1 cellular context compared by ENCODE assay signal in the genomic region with DNA sequence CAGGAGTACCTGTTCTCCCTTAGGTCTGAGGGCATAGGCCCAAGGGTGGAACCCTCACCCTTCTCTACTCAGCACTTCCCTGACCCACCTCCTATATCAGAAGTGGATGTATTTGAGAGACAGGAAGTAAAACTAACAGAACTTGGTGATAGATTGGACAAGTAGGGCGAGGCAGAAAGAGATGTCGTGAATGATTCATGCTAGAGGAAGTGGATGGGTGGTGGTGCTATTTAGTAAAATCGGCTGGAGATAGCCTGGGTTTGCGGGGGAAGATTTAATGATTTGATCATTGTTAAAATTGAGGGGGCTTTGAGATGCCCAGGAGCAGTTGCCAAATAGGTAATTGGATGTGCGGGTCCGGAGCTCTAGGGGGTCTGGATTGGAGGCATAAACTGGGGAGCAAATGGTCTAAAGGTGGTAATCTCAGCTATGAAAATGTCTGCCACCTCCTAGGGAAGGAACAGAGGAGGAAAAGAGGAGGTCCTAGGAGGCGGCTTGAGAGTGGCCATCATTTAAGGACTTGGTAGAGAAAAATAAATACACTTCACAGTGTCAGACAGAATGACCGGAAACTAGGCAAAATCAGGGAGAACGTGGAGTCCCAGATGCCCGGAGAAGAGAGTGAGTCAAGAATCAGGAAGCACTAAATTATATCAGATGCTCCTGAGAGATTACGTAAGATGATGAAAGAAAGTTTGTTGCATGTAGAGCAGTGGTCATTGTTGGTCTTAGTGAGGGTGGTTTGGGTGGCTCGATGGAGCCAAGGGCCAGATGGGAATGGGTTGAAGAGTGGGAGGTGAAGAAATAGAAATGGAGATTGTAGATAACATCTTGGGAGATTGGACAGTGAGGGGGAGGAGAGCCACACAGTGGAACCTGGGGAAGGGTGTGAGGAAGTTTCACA.
A peak's percentile ranks its signal among the peaks of the same experiment; 100 is the strongest.
TF ChIP-seq lines count a peak whose summit lies in the region.

No MANE protein-coding gene starts in this region.

TF ChIP-seq in K562, 482 proteins besides CTCF, POLR2A, EP300 and RAD21 (continued from another document and continues in another):
- TF ChIP-seq ZKSCAN8 (CRISPR knock-in tag; IDR thresholded peaks at IDR 0.05) (peak; percentile 54; the same call in 1 of the 2 replicates), ELF1 (tag; IDR thresholded peaks at IDR 0.05) (peak; percentile 43), HNRNPLL (IDR thresholded peaks at IDR 0.05; ENCODE audit: low read depth, low read length, poor library complexity, severe bottlenecking) (no peak), ZNF79 (CRISPR knock-in tag; IDR thresholded peaks at IDR 0.05; ENCODE audit: low read depth) (peak; percentile 34; the same call in 1 of the 2 replicates), GABPA (tag; conservative IDR thresholded peaks at IDR 0.05; ENCODE audit: low read depth) (peak; percentile 69; the same call in 1 of the 2 replicates), ZNF239 (CRISPR knock-in tag; IDR thresholded peaks at IDR 0.05) (no peak), FOXA1 (IDR thresholded peaks at IDR 0.05; ENCODE audit: borderline replicate concordance) (no peak), SMAD4 (CRISPR knock-in tag; conservative IDR thresholded peaks at IDR 0.05) (0 out of 2 replicates have a peak, but pooled peaks have one; percentile 49), ZSCAN29 (IDR thresholded peaks at IDR 0.05) (0 out of 2 replicates have a peak, but pooled peaks have one; percentile 36), TARDBP (IDR thresholded peaks at IDR 0.05) (no peak; the same call in 1 of the 2 replicates), NCOA4 (IDR thresholded peaks at IDR 0.05; ENCODE audit: partially characterized antibody) (peak; percentile 16), JUND (IDR thresholded peaks at IDR 0.05; ENCODE audit: borderline replicate concordance, low read depth, low read length) (peak; percentile 84), JUND (tag; IDR thresholded peaks at IDR 0.05; ENCODE audit: borderline replicate concordance, low read depth, low read length) (peak; percentile 61; the same call in 1 of the 3 replicates), PHB (CRISPR knock-in tag; IDR thresholded peaks at IDR 0.05) (no peak), MCM2 (IDR thresholded peaks at IDR 0.05; ENCODE audit: low read depth) (no peak), PCBP1 (IDR thresholded peaks at IDR 0.05; ENCODE audit: low read depth, low read length, poor library complexity, severe bottlenecking) (no peak), NELFE (IDR thresholded peaks at IDR 0.05; ENCODE audit: insufficient read depth, insufficient read length) (no peak), ARID1B (IDR thresholded peaks at IDR 0.05) (peak; percentile 73), SNRNP70 (optimal IDR thresholded peaks at IDR 0.05; ENCODE audit: low read depth, low read length) (no peak), ZNF124 (CRISPR knock-in tag; IDR thresholded peaks at IDR 0.05) (no peak), TBP (optimal IDR thresholded peaks at IDR 0.05; ENCODE audit: low read depth, low read length) (peak; percentile 38), CBFA2T2 (conservative IDR thresholded peaks at IDR 0.05) (peak; percentile 53), KLF1 (tag; IDR thresholded peaks at IDR 0.05) (peak; percentile 67), POLR2H (tag; IDR thresholded peaks at IDR 0.05; ENCODE audit: low read depth) (peak; percentile 67; the same call in 1 of the 2 replicates), YY1 (IDR thresholded peaks at IDR 0.05; ENCODE audit: borderline replicate concordance in 1 of 3, control insufficient read depth in 1 of 3, extremely low read depth in 1 of 3, insufficient read depth in 3 of 3, insufficient read length in 1 of 3, insufficient replicate concordance in 2 of 3, low read depth in 1 of 3, low read length in 2 of 3) (peak in 1 of 3 experiments; percentile 52), MEF2D (tag; conservative IDR thresholded peaks at IDR 0.05; ENCODE audit: low read depth) (peak; percentile 82), ZBTB1 (CRISPR knock-in tag; IDR thresholded peaks at IDR 0.05; ENCODE audit: borderline replicate concordance, low read depth) (no peak), KDM1A (IDR thresholded peaks at IDR 0.05) (peak; percentile 50 to 74), ETV1 (tag; conservative IDR thresholded peaks at IDR 0.05; ENCODE audit: low read depth) (peak; percentile 86), CXXC5 (CRISPR knock-in tag; IDR thresholded peaks at IDR 0.05) (peak; percentile 37; the same call in 1 of the 2 replicates), TBL1XR1 (IDR thresholded peaks at IDR 0.05; ENCODE audit: low read length in 2 of 2) (peak in 1 of 2 experiments; percentile 64; a peak in 1 of 4 replicates), CEBPB (tag; IDR thresholded peaks at IDR 0.05) (peak; percentile 96), ADNP (tag; IDR thresholded peaks at IDR 0.05) (no peak), EHMT2 (IDR thresholded peaks at IDR 0.05) (peak; percentile 79), MTA2 (IDR thresholded peaks at IDR 0.05; ENCODE audit: low read depth) (peak; percentile 10), SOX6 (IDR thresholded peaks at IDR 0.05) (peak; percentile 50; the same call in 1 of the 2 replicates)
- TF ChIP-seq, protein P1, sequence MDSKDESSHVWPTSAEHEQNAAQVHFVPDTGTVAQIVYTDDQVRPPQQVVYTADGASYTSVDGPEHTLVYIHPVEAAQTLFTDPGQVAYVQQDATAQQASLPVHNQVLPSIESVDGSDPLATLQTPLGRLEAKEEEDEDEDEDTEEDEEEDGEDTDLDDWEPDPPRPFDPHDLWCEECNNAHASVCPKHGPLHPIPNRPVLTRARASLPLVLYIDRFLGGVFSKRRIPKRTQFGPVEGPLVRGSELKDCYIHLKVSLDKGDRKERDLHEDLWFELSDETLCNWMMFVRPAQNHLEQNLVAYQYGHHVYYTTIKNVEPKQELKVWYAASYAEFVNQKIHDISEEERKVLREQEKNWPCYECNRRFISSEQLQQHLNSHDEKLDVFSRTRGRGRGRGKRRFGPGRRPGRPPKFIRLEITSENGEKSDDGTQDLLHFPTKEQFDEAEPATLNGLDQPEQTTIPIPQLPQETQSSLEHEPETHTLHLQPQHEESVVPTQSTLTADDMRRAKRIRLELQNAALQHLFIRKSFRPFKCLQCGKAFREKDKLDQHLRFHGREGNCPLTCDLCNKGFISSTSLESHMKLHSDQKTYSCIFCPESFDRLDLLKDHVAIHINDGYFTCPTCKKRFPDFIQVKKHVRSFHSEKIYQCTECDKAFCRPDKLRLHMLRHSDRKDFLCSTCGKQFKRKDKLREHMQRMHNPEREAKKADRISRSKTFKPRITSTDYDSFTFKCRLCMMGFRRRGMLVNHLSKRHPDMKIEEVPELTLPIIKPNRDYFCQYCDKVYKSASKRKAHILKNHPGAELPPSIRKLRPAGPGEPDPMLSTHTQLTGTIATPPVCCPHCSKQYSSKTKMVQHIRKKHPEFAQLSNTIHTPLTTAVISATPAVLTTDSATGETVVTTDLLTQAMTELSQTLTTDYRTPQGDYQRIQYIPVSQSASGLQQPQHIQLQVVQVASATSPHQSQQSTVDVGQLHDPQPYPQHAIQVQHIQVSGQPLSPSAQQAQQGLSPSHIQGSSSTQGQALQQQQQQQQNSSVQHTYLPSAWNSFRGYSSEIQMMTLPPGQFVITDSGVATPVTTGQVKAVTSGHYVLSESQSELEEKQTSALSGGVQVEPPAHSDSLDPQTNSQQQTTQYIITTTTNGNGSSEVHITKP (IDR thresholded peaks at IDR 0.05; ENCODE audit: partially characterized antibody): peak; percentile 36
- TF ChIP-seq, protein P2, sequence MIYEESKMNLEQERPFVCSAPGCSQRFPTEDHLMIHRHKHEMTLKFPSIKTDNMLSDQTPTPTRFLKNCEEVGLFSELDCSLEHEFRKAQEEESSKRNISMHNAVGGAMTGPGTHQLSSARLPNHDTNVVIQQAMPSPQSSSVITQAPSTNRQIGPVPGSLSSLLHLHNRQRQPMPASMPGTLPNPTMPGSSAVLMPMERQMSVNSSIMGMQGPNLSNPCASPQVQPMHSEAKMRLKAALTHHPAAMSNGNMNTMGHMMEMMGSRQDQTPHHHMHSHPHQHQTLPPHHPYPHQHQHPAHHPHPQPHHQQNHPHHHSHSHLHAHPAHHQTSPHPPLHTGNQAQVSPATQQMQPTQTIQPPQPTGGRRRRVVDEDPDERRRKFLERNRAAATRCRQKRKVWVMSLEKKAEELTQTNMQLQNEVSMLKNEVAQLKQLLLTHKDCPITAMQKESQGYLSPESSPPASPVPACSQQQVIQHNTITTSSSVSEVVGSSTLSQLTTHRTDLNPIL (CRISPR knock-in tag; IDR thresholded peaks at IDR 0.05): no peak
- TF ChIP-seq, protein P3, sequence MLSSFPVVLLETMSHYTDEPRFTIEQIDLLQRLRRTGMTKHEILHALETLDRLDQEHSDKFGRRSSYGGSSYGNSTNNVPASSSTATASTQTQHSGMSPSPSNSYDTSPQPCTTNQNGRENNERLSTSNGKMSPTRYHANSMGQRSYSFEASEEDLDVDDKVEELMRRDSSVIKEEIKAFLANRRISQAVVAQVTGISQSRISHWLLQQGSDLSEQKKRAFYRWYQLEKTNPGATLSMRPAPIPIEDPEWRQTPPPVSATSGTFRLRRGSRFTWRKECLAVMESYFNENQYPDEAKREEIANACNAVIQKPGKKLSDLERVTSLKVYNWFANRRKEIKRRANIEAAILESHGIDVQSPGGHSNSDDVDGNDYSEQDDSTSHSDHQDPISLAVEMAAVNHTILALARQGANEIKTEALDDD (IDR thresholded peaks at IDR 0.05): peak; percentile 78
- TF ChIP-seq, protein P4, sequence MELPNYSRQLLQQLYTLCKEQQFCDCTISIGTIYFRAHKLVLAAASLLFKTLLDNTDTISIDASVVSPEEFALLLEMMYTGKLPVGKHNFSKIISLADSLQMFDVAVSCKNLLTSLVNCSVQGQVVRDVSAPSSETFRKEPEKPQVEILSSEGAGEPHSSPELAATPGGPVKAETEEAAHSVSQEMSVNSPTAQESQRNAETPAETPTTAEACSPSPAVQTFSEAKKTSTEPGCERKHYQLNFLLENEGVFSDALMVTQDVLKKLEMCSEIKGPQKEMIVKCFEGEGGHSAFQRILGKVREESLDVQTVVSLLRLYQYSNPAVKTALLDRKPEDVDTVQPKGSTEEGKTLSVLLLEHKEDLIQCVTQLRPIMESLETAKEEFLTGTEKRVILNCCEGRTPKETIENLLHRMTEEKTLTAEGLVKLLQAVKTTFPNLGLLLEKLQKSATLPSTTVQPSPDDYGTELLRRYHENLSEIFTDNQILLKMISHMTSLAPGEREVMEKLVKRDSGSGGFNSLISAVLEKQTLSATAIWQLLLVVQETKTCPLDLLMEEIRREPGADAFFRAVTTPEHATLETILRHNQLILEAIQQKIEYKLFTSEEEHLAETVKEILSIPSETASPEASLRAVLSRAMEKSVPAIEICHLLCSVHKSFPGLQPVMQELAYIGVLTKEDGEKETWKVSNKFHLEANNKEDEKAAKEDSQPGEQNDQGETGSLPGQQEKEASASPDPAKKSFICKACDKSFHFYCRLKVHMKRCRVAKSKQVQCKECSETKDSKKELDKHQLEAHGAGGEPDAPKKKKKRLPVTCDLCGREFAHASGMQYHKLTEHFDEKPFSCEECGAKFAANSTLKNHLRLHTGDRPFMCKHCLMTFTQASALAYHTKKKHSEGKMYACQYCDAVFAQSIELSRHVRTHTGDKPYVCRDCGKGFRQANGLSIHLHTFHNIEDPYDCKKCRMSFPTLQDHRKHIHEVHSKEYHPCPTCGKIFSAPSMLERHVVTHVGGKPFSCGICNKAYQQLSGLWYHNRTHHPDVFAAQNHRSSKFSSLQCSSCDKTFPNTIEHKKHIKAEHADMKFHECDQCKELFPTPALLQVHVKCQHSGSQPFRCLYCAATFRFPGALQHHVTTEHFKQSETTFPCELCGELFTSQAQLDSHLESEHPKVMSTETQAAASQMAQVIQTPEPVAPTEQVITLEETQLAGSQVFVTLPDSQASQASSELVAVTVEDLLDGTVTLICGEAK (IDR thresholded peaks at IDR 0.05): peak; percentile 42; the same call in 1 of the 2 replicates
- TF ChIP-seq, protein P4 (CRISPR knock-in tag; IDR thresholded peaks at IDR 0.05): no peak
- TF ChIP-seq, protein P5, sequence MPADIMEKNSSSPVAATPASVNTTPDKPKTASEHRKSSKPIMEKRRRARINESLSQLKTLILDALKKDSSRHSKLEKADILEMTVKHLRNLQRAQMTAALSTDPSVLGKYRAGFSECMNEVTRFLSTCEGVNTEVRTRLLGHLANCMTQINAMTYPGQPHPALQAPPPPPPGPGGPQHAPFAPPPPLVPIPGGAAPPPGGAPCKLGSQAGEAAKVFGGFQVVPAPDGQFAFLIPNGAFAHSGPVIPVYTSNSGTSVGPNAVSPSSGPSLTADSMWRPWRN (IDR thresholded peaks at IDR 0.05; ENCODE audit: low read depth): peak; percentile 38
- TF ChIP-seq, protein P6, sequence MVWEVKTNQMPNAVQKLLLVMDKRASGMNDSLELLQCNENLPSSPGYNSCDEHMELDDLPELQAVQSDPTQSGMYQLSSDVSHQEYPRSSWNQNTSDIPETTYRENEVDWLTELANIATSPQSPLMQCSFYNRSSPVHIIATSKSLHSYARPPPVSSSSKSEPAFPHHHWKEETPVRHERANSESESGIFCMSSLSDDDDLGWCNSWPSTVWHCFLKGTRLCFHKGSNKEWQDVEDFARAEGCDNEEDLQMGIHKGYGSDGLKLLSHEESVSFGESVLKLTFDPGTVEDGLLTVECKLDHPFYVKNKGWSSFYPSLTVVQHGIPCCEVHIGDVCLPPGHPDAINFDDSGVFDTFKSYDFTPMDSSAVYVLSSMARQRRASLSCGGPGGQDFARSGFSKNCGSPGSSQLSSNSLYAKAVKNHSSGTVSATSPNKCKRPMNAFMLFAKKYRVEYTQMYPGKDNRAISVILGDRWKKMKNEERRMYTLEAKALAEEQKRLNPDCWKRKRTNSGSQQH (CRISPR knock-in tag; IDR thresholded peaks at IDR 0.05): peak; percentile 77; the same call in 1 of the 2 replicates
